In the genomic region with DNA sequence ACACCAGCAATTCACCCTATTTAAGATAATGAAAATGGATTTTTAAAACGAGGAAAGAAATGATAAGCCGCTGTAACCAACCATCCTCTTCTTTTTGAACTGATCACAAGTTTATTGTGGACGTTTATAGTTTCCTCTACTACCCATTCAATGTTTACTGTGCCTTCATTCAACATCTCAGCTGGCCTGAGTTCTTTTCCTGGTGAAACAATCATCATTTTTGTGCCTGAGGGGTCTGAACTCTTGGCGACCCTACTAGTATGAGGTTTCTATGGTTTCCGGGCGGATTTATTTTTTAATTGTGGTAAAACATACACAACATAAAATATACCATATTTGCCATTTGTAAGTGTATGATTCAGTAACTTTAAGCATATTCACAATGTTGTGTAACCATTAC, we compare ENCODE assay signal across 23 cellular contexts.
"Had no signal": no experiment of that assay in that cellular context is flagged by ENCODE, and none has a peak within 500 bp of the region (broad histone marks: within the 10 kb centered on the region; RNA-seq: fewer than 3 reads in every experiment).

No MANE protein-coding gene starts in this region.

- H3K4me3 ChIP-seq: esophagus squamous epithelium, lower lobe of right lung, prostate gland, right atrium auricular region, smooth muscle cell, suprapubic skin, vagina had no signal

- H3K9me3 ChIP-seq: esophagus squamous epithelium, lower lobe of right lung, prostate gland, right atrium auricular region, suprapubic skin, vagina had no signal

- H3K27ac ChIP-seq: esophagus squamous epithelium, lower lobe of right lung, prostate gland, right atrium auricular region, suprapubic skin, vagina had no signal

- ATAC-seq: left ventricle myocardium superior; lower lobe of right lung; naive thymus-derived CD8-positive, alpha-beta T cell; sciatic nerve; stimulated activated naive CD8-positive, alpha-beta T cell treated with anti-CD3 and anti-CD28 coated beads, Interleukin-15, amount 100 ng/mL, for 72 hours had no signal

- DNase-seq: effector memory CD4-positive, alpha-beta T cell; erythroblast; esophagus squamous epithelium; hypothalamus; immature natural killer cell; left ventricle myocardium superior; lower lobe of right lung; naive thymus-derived CD8-positive, alpha-beta T cell; nephron progenitor cell; nucleus accumbens; stimulated activated CD4-positive, alpha-beta T cell treated with anti-CD3 and anti-CD28 coated beads, Interleukin-12 subunit alpha, Interleukin-12 subunit beta, amount 100 ng/mL, for 4 hours; stimulated activated CD4-positive, alpha-beta T cell treated with anti-CD3 and anti-CD28 coated beads, Interleukin-1b, Interleukin-23, amount 100 ng/mL, for 48 hours; stimulated activated CD4-positive, alpha-beta T cell treated with anti-CD3 and anti-CD28 coated beads, Interleukin-4, amount 100 ng/mL, for 1 hour; stimulated activated CD8-positive, alpha-beta memory T cell treated with anti-CD3 and anti-CD28 coated beads, Interleukin-4, amount 100 ng/mL, for 48 hours; stimulated activated naive CD4-positive, alpha-beta T cell; stimulated activated naive CD8-positive, alpha-beta T cell treated with anti-CD3 and anti-CD28 coated beads, Interleukin-15, amount 100 ng/mL, for 72 hours; trophoblast cell had no signal

- H3K4me1 ChIP-seq: esophagus squamous epithelium, lower lobe of right lung, prostate gland, right atrium auricular region, suprapubic skin, vagina had no signal

- H3K36me3 ChIP-seq: esophagus squamous epithelium, lower lobe of right lung, prostate gland, right atrium auricular region, suprapubic skin, vagina had no signal

- H3K27me3 ChIP-seq: esophagus squamous epithelium, right atrium auricular region, suprapubic skin, vagina had no signal
